1 cellular context compared by ENCODE assay signal in genomic region chr2:111194835-111195621, GRCh38.
TF ChIP-seq lines count a peak whose summit lies in the region.

No MANE protein-coding gene starts in this region.

TF ChIP-seq in K562, 482 proteins besides CTCF, POLR2A, EP300 and RAD21 (continued from another document):
- TF ChIP-seq SIRT6 (IDR thresholded peaks at IDR 0.05; ENCODE audit: low read depth, low read length) = no peak
- TF ChIP-seq ZNF12 (CRISPR knock-in tag; IDR thresholded peaks at IDR 0.05) = 0 out of 2 replicates have a peak, but pooled peaks have one; percentile 67
